In the genomic region with DNA sequence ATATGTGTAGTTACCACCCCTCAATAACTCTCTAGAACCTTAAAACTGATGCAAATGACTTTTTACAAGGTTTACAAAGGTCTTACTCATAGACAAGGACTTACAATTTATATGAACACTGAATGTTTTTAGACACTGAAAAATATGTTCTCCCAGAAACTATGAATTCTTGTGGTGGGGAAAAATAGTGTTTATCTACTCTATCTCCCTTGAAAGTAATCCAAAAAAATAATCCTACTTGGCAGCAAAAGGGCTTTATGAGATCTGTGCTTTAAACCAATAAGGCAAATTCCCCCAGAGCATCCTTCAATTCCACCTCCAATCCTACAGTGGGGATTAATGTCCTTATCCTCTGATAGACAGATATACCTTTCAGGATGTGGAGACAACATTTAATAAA, we compare ENCODE assay signal across 24 cellular contexts.
"Had no signal": no experiment of that assay in that cellular context is flagged by ENCODE, and none has a peak within 500 bp of the region (broad histone marks: within the 10 kb centered on the region; RNA-seq: fewer than 3 reads in every experiment).

No MANE protein-coding gene starts in this region.

- H3K27ac Mint-ChIP-seq: activated naive CD4-positive, alpha-beta T cell treated with anti-CD3 and anti-CD28 coated beads, Interleukin-2, amount 10 ng/mL, durations not matched to agents 7 days and 5 days; activated naive CD8-positive, alpha-beta T cell treated with anti-CD3 and anti-CD28 coated beads, Interleukin-2, amount 50 U/mL, for 24 hours; endodermal cell; natural killer cell treated with Interleukin-12 subunit alpha and Interleukin-12 subunit beta and Interleukin-15 and Interleukin-18, amount 100 ng/mL, for 72 hours; T-cell had no signal

- H3K27me3 Mint-ChIP-seq: activated naive CD4-positive, alpha-beta T cell treated with anti-CD3 and anti-CD28 coated beads, Interleukin-2, amount 10 ng/mL, durations not matched to agents 7 days and 5 days; activated naive CD8-positive, alpha-beta T cell treated with anti-CD3 and anti-CD28 coated beads, Interleukin-2, amount 50 U/mL, for 24 hours; natural killer cell treated with Interleukin-12 subunit alpha and Interleukin-12 subunit beta and Interleukin-15 and Interleukin-18, amount 100 ng/mL, for 72 hours; T-cell had no signal

- H3K4me3 Mint-ChIP-seq: activated naive CD4-positive, alpha-beta T cell treated with anti-CD3 and anti-CD28 coated beads, Interleukin-2, amount 10 ng/mL, durations not matched to agents 7 days and 5 days; activated naive CD8-positive, alpha-beta T cell treated with anti-CD3 and anti-CD28 coated beads, Interleukin-2, amount 50 U/mL, for 24 hours; endodermal cell; natural killer cell treated with Interleukin-12 subunit alpha and Interleukin-12 subunit beta and Interleukin-15 and Interleukin-18, amount 100 ng/mL, for 72 hours; T-cell had no signal

- DNase-seq: activated CD8-positive, alpha-beta memory T cell treated with anti-CD3 and anti-CD28 coated beads for 24 hours; activated CD8-positive, alpha-beta memory T cell treated with anti-CD3 and anti-CD28 coated beads, Interleukin-2, amount 50 U/mL, for 48 hours; activated effector memory CD4-positive, alpha-beta T cell treated with Interleukin-2 at 50 U/mL for 16 hours; activated naive CD4-positive, alpha-beta T cell treated with anti-CD3 and anti-CD28 coated beads, Interleukin-2, amount 10 ng/mL, durations not matched to agents 7 days and 5 days; activated naive CD8-positive, alpha-beta T cell treated with anti-CD3 and anti-CD28 coated beads, Interleukin-2, amount 50 U/mL, for 24 hours; activated T-cell treated with anti-CD3 and anti-CD28 coated beads, Interleukin-2, amount 50 U/mL, for 48 hours; endodermal cell; foreskin melanocyte; kidney; posterior cingulate gyrus; stimulated activated CD4-positive, alpha-beta T cell treated with anti-CD3 and anti-CD28 coated beads, Interleukin-2, amount 100 ng/mL, for 24 hours; stimulated activated naive CD4-positive, alpha-beta T cell treated with Interleukin-2 at 50 U/mL for 16 hours; substantia nigra; T-cell; T-helper 9 cell; tibial artery had no signal

- H3K4me1 Mint-ChIP-seq: activated naive CD4-positive, alpha-beta T cell treated with anti-CD3 and anti-CD28 coated beads, Interleukin-2, amount 10 ng/mL, durations not matched to agents 7 days and 5 days; activated naive CD8-positive, alpha-beta T cell treated with anti-CD3 and anti-CD28 coated beads, Interleukin-2, amount 50 U/mL, for 24 hours; endodermal cell; T-cell had no signal

- H3K4me3 ChIP-seq: ascending aorta, cardiac muscle cell, lung, tibial artery had no signal

- FAIRE-seq: colon had no signal

- H3K36me3 Mint-ChIP-seq: activated naive CD4-positive, alpha-beta T cell treated with anti-CD3 and anti-CD28 coated beads, Interleukin-2, amount 10 ng/mL, durations not matched to agents 7 days and 5 days; natural killer cell treated with Interleukin-12 subunit alpha and Interleukin-12 subunit beta and Interleukin-15 and Interleukin-18, amount 100 ng/mL, for 72 hours; T-cell had no signal

- H3K4me1 ChIP-seq: ascending aorta, tibial artery had no signal

- ATAC-seq: activated CD4-positive, CD25-positive, alpha-beta regulatory T cell treated with anti-CD3 and anti-CD28 coated beads, Interleukin-2, amount 50 U/mL, for 24 hours; activated naive CD8-positive, alpha-beta T cell treated with anti-CD3 and anti-CD28 coated beads, Interleukin-2, amount 50 U/mL, for 24 hours; left lobe of liver; natural killer cell treated with Interleukin-12 subunit alpha and Interleukin-12 subunit beta and Interleukin-15 and Interleukin-18, amount 100 ng/mL, for 72 hours; T-cell had no signal

- H3K27me3 ChIP-seq: ascending aorta, cardiac muscle cell, tibial artery had no signal

- H3K27ac ChIP-seq: ascending aorta, cardiac muscle cell, epithelial cell of prostate, tibial artery had no signal

- H3K36me3 ChIP-seq: ascending aorta, cardiac muscle cell, tibial artery had no signal
